30 cellular contexts compared by ENCODE assay signal in the genomic region with DNA sequence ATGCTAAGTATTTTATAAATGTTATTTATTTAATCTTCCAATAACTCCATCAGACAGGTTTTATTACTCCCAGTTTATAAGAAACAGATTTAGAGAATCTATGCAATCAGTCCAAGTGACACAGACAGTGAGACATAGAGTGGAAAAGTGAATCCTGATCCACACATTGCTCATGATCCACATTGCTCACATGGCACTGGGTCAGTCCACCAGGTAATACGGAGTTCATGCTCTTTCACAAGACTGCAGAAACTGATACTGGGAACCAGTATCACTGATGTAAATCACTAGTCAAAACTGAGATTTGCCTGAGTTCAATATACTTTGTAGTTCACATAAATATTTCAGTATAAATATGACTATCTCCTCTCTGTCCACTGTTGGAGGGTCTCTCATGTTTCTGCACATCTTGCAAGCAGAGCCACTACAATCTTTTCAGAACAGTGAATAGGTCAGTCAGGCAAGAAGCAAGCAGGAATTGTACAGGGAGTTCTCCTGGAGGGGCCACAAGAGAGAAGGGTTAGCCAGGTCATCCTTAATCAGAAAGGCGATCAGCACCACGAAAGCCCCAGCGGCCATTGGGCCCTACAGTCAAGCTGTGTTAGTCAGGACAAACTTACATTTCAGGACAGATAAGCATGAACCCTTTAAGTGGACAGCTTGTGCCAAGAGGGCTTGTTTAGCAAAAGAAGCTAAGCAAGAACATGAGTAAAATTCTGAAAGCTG.
"Had no signal": no experiment of that assay in that cellular context is flagged by ENCODE, and none has a peak within 500 bp of the region (broad histone marks: within the 10 kb centered on the region; RNA-seq: fewer than 3 reads in every experiment).

No MANE protein-coding gene starts in this region.

- DNase-seq: activated CD4-positive, alpha-beta T cell treated with anti-CD3 and anti-CD28 coated beads for 36 hours; activated CD4-positive, alpha-beta T cell treated with anti-CD3 and anti-CD28 coated beads, Interleukin-2, amount 10 ng/mL, durations not matched to agents 7 days and 5 days; activated CD4-positive, alpha-beta T cell treated with anti-CD3 and anti-CD28 coated beads, Interleukin-2, amount 50 U/mL, for 48 hours; activated CD8-positive, alpha-beta T cell treated with anti-CD3 and anti-CD28 coated beads, Interleukin-2, amount 10 ng/mL, durations not matched to agents 7 days and 5 days; activated gamma-delta T cell; activated naive CD4-positive, alpha-beta T cell treated with Interleukin-2 at 50 U/mL for 16 hours; activated naive CD8-positive, alpha-beta T cell treated with anti-CD3 and anti-CD28 coated beads, Interleukin-2, amount 10 ng/mL, durations not matched to agents 7 days and 5 days; activated T-cell treated with anti-CD3 and anti-CD28 coated beads, Interleukin-2, amount 50 U/mL, for 24 hours; amygdala; body of pancreas; caudate nucleus; NCI-H1092 treated with DMSO at 0.1 percent for 48 hours; NCI-H1417 treated with DMSO at 0.1 percent for 48 hours; NCI-H187 treated with DMSO at 0.1 percent for 48 hours; NCI-H2081 treated with DMSO at 0.1 percent for 48 hours; NCI-H345; NCI-H524 treated with DMSO at 0.1 percent for 48 hours; NK-92 treated with Interleukin-12 subunit alpha and Interleukin-12 subunit beta, amount 100 ng/mL, for 24 hours; PC-3; Peyer's patch; RPMI8226; SHP77 treated with DMSO at 0.1 percent for 48 hours; SK-N-SH had no signal

- H3K9me3 ChIP-seq: Peyer's patch, SJSA1, SK-N-SH had no signal

- H3K36me3 Mint-ChIP-seq: activated naive CD4-positive, alpha-beta T cell treated with anti-CD3 and anti-CD28 coated beads, Interleukin-2, amount 50 U/mL, for 24 hours; activated naive CD8-positive, alpha-beta T cell treated with anti-CD3 and anti-CD28 coated beads, Interleukin-2, amount 10 ng/mL, durations not matched to agents 7 days and 5 days had no signal

- H3K27me3 Mint-ChIP-seq: activated naive CD4-positive, alpha-beta T cell treated with anti-CD3 and anti-CD28 coated beads, Interleukin-2, amount 50 U/mL, for 24 hours had no signal

- H3K9me3 Mint-ChIP-seq: activated CD4-positive, alpha-beta T cell treated with anti-CD3 and anti-CD28 coated beads, Interleukin-2, amount 10 ng/mL, durations not matched to agents 7 days and 5 days; activated naive CD4-positive, alpha-beta T cell treated with anti-CD3 and anti-CD28 coated beads, Interleukin-2, amount 50 U/mL, for 24 hours; activated naive CD8-positive, alpha-beta T cell treated with anti-CD3 and anti-CD28 coated beads, Interleukin-2, amount 10 ng/mL, durations not matched to agents 7 days and 5 days; activated T-cell treated with anti-CD3 and anti-CD28 coated beads, Interleukin-2, amount 50 U/mL, for 24 hours; activated T-helper 2 cell treated with anti-CD3 and anti-CD28 coated beads, Interferon-gamma antibody, Interleukin-2, Interleukin-4, amounts not matched to agents 10 μg/mL and 5 μg/mL and 100 μg/mL, durations not matched to agents 14 hours and 24 hours and 36 hours; T-helper 1 cell treated with Interleukin-12 subunit alpha and Interleukin-12 subunit beta and Interleukin-4 antibody, amounts not matched to agents 30 μg/mL and 1 μg/mL, for 36 hours; T-helper 2 cell treated with Interferon-gamma antibody and Interleukin-4, amounts not matched to agents 5 μg/mL and 100 μg/mL, for 36 hours had no signal

- H3K36me3 ChIP-seq: Peyer's patch, SJSA1 had no signal

- H3K9ac ChIP-seq: SK-N-SH had no signal

- H3K4me2 ChIP-seq: SK-N-SH had no signal

- H3K4me3 ChIP-seq: body of pancreas, Peyer's patch, SJSA1 had no signal

- H3K4me3 Mint-ChIP-seq: activated CD4-positive, alpha-beta T cell treated with anti-CD3 and anti-CD28 coated beads for 36 hours; activated CD4-positive, alpha-beta T cell treated with anti-CD3 and anti-CD28 coated beads, Interleukin-2, amount 10 ng/mL, durations not matched to agents 7 days and 5 days; activated CD8-positive, alpha-beta T cell treated with anti-CD3 and anti-CD28 coated beads, Interleukin-2, amount 10 ng/mL, durations not matched to agents 7 days and 5 days; activated naive CD4-positive, alpha-beta T cell treated with anti-CD3 and anti-CD28 coated beads, Interleukin-2, amount 50 U/mL, for 24 hours; activated naive CD8-positive, alpha-beta T cell treated with anti-CD3 and anti-CD28 coated beads, Interleukin-2, amount 10 ng/mL, durations not matched to agents 7 days and 5 days; activated T-cell treated with anti-CD3 and anti-CD28 coated beads, Interleukin-2, amount 50 U/mL, for 24 hours; T-helper 1 cell treated with Interleukin-12 subunit alpha and Interleukin-12 subunit beta and Interleukin-4 antibody, amounts not matched to agents 30 μg/mL and 1 μg/mL, for 36 hours; T-helper 2 cell treated with Interferon-gamma antibody and Interleukin-4, amounts not matched to agents 5 μg/mL and 100 μg/mL, for 36 hours; WTC11 had no signal

- H3K4me1 Mint-ChIP-seq: activated CD4-positive, alpha-beta T cell treated with anti-CD3 and anti-CD28 coated beads for 36 hours; activated CD4-positive, alpha-beta T cell treated with anti-CD3 and anti-CD28 coated beads, Interleukin-2, amount 10 ng/mL, durations not matched to agents 7 days and 5 days; activated naive CD4-positive, alpha-beta T cell treated with anti-CD3 and anti-CD28 coated beads, Interleukin-2, amount 50 U/mL, for 24 hours; activated naive CD8-positive, alpha-beta T cell treated with anti-CD3 and anti-CD28 coated beads, Interleukin-2, amount 10 ng/mL, durations not matched to agents 7 days and 5 days had no signal

- ATAC-seq: activated CD4-positive, alpha-beta T cell treated with anti-CD3 and anti-CD28 coated beads for 36 hours; activated CD4-positive, CD25-positive, alpha-beta regulatory T cell treated with anti-CD3 and anti-CD28 coated beads, Interleukin-2, amount 50 U/mL, for 24 hours; activated CD8-positive, alpha-beta T cell treated with anti-CD3 and anti-CD28 coated beads, Interleukin-2, amount 10 ng/mL, durations not matched to agents 7 days and 5 days; body of pancreas; PC-3; WTC11 had no signal

- H3K27me3 ChIP-seq: body of pancreas, Peyer's patch had no signal

- H3K27ac Mint-ChIP-seq: activated CD4-positive, alpha-beta T cell treated with anti-CD3 and anti-CD28 coated beads for 36 hours; activated CD4-positive, alpha-beta T cell treated with anti-CD3 and anti-CD28 coated beads, Interleukin-2, amount 10 ng/mL, durations not matched to agents 7 days and 5 days; activated CD8-positive, alpha-beta T cell treated with anti-CD3 and anti-CD28 coated beads, Interleukin-2, amount 10 ng/mL, durations not matched to agents 7 days and 5 days; activated naive CD4-positive, alpha-beta T cell treated with anti-CD3 and anti-CD28 coated beads, Interleukin-2, amount 50 U/mL, for 24 hours; activated naive CD8-positive, alpha-beta T cell treated with anti-CD3 and anti-CD28 coated beads, Interleukin-2, amount 10 ng/mL, durations not matched to agents 7 days and 5 days; activated T-cell treated with anti-CD3 and anti-CD28 coated beads, Interleukin-2, amount 50 U/mL, for 24 hours; activated T-helper 2 cell treated with anti-CD3 and anti-CD28 coated beads, Interferon-gamma antibody, Interleukin-2, Interleukin-4, amounts not matched to agents 10 μg/mL and 5 μg/mL and 100 μg/mL, durations not matched to agents 14 hours and 24 hours and 36 hours; T-helper 1 cell treated with Interleukin-12 subunit alpha and Interleukin-12 subunit beta and Interleukin-4 antibody, amounts not matched to agents 30 μg/mL and 1 μg/mL, for 36 hours; T-helper 2 cell treated with Interferon-gamma antibody and Interleukin-4, amounts not matched to agents 5 μg/mL and 100 μg/mL, for 36 hours; WTC11 had no signal

- H3K4me1 ChIP-seq: body of pancreas, Peyer's patch, SJSA1 had no signal

- H3K27ac ChIP-seq: body of pancreas, Peyer's patch, SJSA1 had no signal

- H3K9me2 ChIP-seq: SK-N-SH had no signal
